ENCODE assay signal across 20 cellular contexts in genomic region chr2:239108459-239108858, GRCh38.
"Had no signal": no experiment of that assay in that cellular context is flagged by ENCODE, and none has a peak within 500 bp of the region (broad histone marks: within the 10 kb centered on the region; RNA-seq: fewer than 3 reads in every experiment).

No MANE protein-coding gene starts in this region.

- ATAC-seq: activated CD8-positive, alpha-beta T cell treated with anti-CD3 and anti-CD28 coated beads for 36 hours; right cardiac atrium; stimulated activated naive CD8-positive, alpha-beta T cell treated with anti-CD3 and anti-CD28 coated beads, Interleukin-15, amount 100 ng/mL, for 72 hours; T-cell had no signal

- H3K9me3 ChIP-seq: left ventricle myocardium inferior, testis, upper lobe of left lung had no signal

- DNase-seq: activated CD4-positive, alpha-beta T cell treated with anti-CD3 and anti-CD28 coated beads for 48 hours; activated CD4-positive, CD25-positive, alpha-beta regulatory T cell; activated CD8-positive, alpha-beta T cell treated with anti-CD3 and anti-CD28 coated beads for 36 hours; activated gamma-delta T cell; activated T-cell treated with anti-CD3 and anti-CD28 coated beads, Interleukin-2, amount 50 U/mL, for 24 hours; amniotic stem cell; endodermal cell; foreskin melanocyte; glutamatergic neuron; hippocampal formation; mammary epithelial cell; right cardiac atrium; stimulated activated naive CD8-positive, alpha-beta T cell treated with anti-CD3 and anti-CD28 coated beads, Interleukin-15, amount 100 ng/mL, for 72 hours; T-cell; testis had no signal

- H3K4me3 ChIP-seq: cardiac muscle cell, left ventricle myocardium inferior, skin epidermis, testis, upper lobe of left lung had no signal

- H3K27me3 ChIP-seq: cardiac muscle cell, testis, upper lobe of left lung had no signal

- H3K36me3 ChIP-seq: cardiac muscle cell had no signal

- H3K27ac ChIP-seq: cardiac muscle cell, epithelial cell of prostate, left ventricle myocardium inferior, skin epidermis, testis, upper lobe of left lung had no signal
